9 cellular contexts compared by ENCODE assay signal in genomic region chr7:108135446-108136190, GRCh38. TPM values are rescaled to one million over a fixed set of nuclear protein-coding genes. Genes with fewer than 3 reads are reported as not detected.
DNase-seq lines count a peak whose midpoint lies in the region; ATAC-seq lines count a peak whose summit lies in the region.
"Had no signal": no experiment of that assay in that cellular context is flagged by ENCODE, and none has a peak within 500 bp of the region (broad histone marks: within the 10 kb centered on the region; RNA-seq: fewer than 3 reads in every experiment).

No MANE protein-coding gene starts in this region.

- H4K20me1 ChIP-seq in Karpas-422 (ENCODE audit: insufficient read depth, low read depth, low read length) = no peaks in the 10 kb centered on the region

- H3K27me3 Mint-ChIP-seq in immature natural killer cell (ENCODE audit: low read depth in 3 of 3) = peaks cover 0 to 6% (median 4%) of the 10 kb centered on the region in 3 donors

- peak; percentile 52 for DNase-seq in Karpas-422
- DNase-seq in immature natural killer cell = peak; percentile 39 to 51 (median 40)
- DNase-seq in SHP77 treated with DMSO at 0.1 percent for 48 hours (lab: John Stamatoyannopoulos, UW) = no peak
- DNase-seq in NCI-H1930 (lab: John Stamatoyannopoulos, UW) = no peak
- no peak for DNase-seq in midbrain (lab: John Stamatoyannopoulos, UW)
- DNase-seq in kidney tubule cell (ENCODE audit: low spot score) = no peak

- peaks cover 20% of the 10 kb centered on the region in 2 donors for H3K4me1 Mint-ChIP-seq in immature natural killer cell

- H3K9me2 ChIP-seq in Karpas-422 (replicated peaks; ENCODE audit: insufficient read depth, low read length) = no peaks in the 10 kb centered on the region

- no peak overlapping the region for H3K27ac ChIP-seq in Karpas-422 (ENCODE audit: low read length)
- H3K27ac ChIP-seq: upper lobe of left lung had no signal

- H3K9ac ChIP-seq in Karpas-422 (ENCODE audit: low read length) = no peak overlapping the region

- ATAC-seq in GM18519 (IDR thresholded peaks at IDR 0.05; ENCODE audit: low FRiP score, unreplicated experiment) = peak; percentile 93
- ATAC-seq in GM21717 (IDR thresholded peaks at IDR 0.05; ENCODE audit: unreplicated experiment) = peak; percentile 98

- H3K9me3 ChIP-seq in Karpas-422 (ENCODE audit: low read length) = no peaks in the 10 kb centered on the region
- H3K9me3 ChIP-seq: upper lobe of left lung had no signal

- peaks cover 0 to 3% (median 0%) of the 10 kb centered on the region in 3 donors for H3K36me3 Mint-ChIP-seq in immature natural killer cell

- H3K4me3 ChIP-seq in Karpas-422 (ENCODE audit: low read length) = no peak overlapping the region
- H3K4me3 ChIP-seq: upper lobe of left lung had no signal

- H3K36me3 ChIP-seq in Karpas-422 (ENCODE audit: insufficient read depth, low read length) = no peaks in the 10 kb centered on the region
- H3K36me3 ChIP-seq: upper lobe of left lung had no signal

- H3K79me2 ChIP-seq in Karpas-422 (ENCODE audit: low read length) = no peaks in the 10 kb centered on the region

- peak overlapping the region; percentile 71; the same call in 1 of the 2 replicates for H2AFZ ChIP-seq in Karpas-422 (ENCODE audit: low read length)

- no peaks in the 10 kb centered on the region for H3K9me3 Mint-ChIP-seq in immature natural killer cell

- H3K4me1 ChIP-seq in Karpas-422 (ENCODE audit: low read length) = peaks cover 6% of the 10 kb centered on the region; the same call in 1 of the 2 replicates
- H3K4me1 ChIP-seq: upper lobe of left lung had no signal

- H3K4me3 Mint-ChIP-seq in immature natural killer cell = peak overlapping the region; percentile 36 to 74 (median 52)

- no peak overlapping the region for H3K4me2 ChIP-seq in Karpas-422 (ENCODE audit: low read depth, low read length, poor library complexity, severe bottlenecking)

- peak overlapping the region; percentile 40 to 90 (median 72) for H3K27ac Mint-ChIP-seq in immature natural killer cell

- no peaks in the 10 kb centered on the region for H3K27me3 ChIP-seq in Karpas-422 (ENCODE audit: low read length)
- H3K27me3 ChIP-seq: upper lobe of left lung had no signal

RNA-seq across cellular contexts. Expression of gene LAMB4, which starts 5.5 kb away (rescaled TPM):
- not detected in 2 replicates for total RNA-seq in Karpas-422 (2014; rRNA removed; shearing (Covaris generic); ENCODE audit: low replicate concordance)
- not detected for polyA plus RNA-seq in immature natural killer cell

Comparison
In these comparisons a context has a peak if more than half of its experiments do, and no peak if none do; other contexts are left out.
1. DNase-seq: peak in Karpas-422 (single experiment) and immature natural killer cell (3 of 3); none in SHP77 treated with DMSO at 0.1 percent for 48 hours (single experiment), NCI-H1930 (0 of 2), midbrain (single experiment) and kidney tubule cell (single experiment).